In genomic region chr9:2761424-2761823, GRCh38 we compare ENCODE assay signal across 1 cellular context.
TF ChIP-seq lines count a peak whose summit lies in the region.

No MANE protein-coding gene starts in this region.

TF ChIP-seq in GM12878, 131 proteins besides CTCF, POLR2A, EP300 and RAD21 (continued from another document and continues in another):
- TF ChIP-seq SREBF2 (IDR thresholded peaks at IDR 0.05; ENCODE audit: low read length) (no peak), IKZF1 (conservative IDR thresholded peaks at IDR 0.05) (no peak), TCF12 (IDR thresholded peaks at IDR 0.05; ENCODE audit: low read depth, low read length) (peak; percentile 29; the same call in 1 of the 2 replicates), SMAD1 (IDR thresholded peaks at IDR 0.05; ENCODE audit: low read depth, partially characterized antibody) (no peak), TBL1XR1 (IDR thresholded peaks at IDR 0.05; ENCODE audit: low read depth, low read length) (no peak), CBFB (IDR thresholded peaks at IDR 0.05; ENCODE audit: low read depth) (no peak), ATF3 (IDR thresholded peaks at IDR 0.05; ENCODE audit: borderline replicate concordance, extremely low read depth, low read depth, low read length) (no peak), MXI1 (IDR thresholded peaks at IDR 0.05; ENCODE audit: low read depth, low read length) (no peak), RUNX3 (IDR thresholded peaks at IDR 0.05; ENCODE audit: low read length) (no peak), TCF3 (IDR thresholded peaks at IDR 0.05; ENCODE audit: borderline replicate concordance, insufficient read depth, low read depth, low read length) (0 out of 2 replicates have a peak, but pooled peaks have one; percentile 16), ATF2 (IDR thresholded peaks at IDR 0.05; ENCODE audit: low read length) (no peak), ZNF207 (IDR thresholded peaks at IDR 0.05; ENCODE audit: borderline replicate concordance) (no peak), ZBED1 (IDR thresholded peaks at IDR 0.05; ENCODE audit: borderline replicate concordance) (no peak), PKNOX1 (IDR thresholded peaks at IDR 0.05) (peak; percentile 57; the same call in 1 of the 2 replicates), GATAD2B (conservative IDR thresholded peaks at IDR 0.05; ENCODE audit: low read depth) (no peak), KAT2A (conservative IDR thresholded peaks at IDR 0.05; ENCODE audit: control insufficient read depth, low read depth, low read length) (no peak), TCF7 (IDR thresholded peaks at IDR 0.05; ENCODE audit: borderline replicate concordance) (no peak), PML (IDR thresholded peaks at IDR 0.05; ENCODE audit: low read length) (no peak), SMC3 (IDR thresholded peaks at IDR 0.05; ENCODE audit: borderline replicate concordance, low read length) (no peak), BACH1 (IDR thresholded peaks at IDR 0.05; ENCODE audit: borderline replicate concordance) (no peak), SKIL (IDR thresholded peaks at IDR 0.05; ENCODE audit: low read depth, poor library complexity, severe bottlenecking) (no peak), DPF2 (IDR thresholded peaks at IDR 0.05) (0 out of 2 replicates have a peak, but pooled peaks have one; percentile 39), PAX5 (IDR thresholded peaks at IDR 0.05; ENCODE audit: borderline replicate concordance, low read depth, low read length) (no peak), CHD1 (IDR thresholded peaks at IDR 0.05; ENCODE audit: low read depth, low read length) (no peak), EED (IDR thresholded peaks at IDR 0.05; ENCODE audit: low read depth) (no peak), IRF4 (IDR thresholded peaks at IDR 0.05; ENCODE audit: low read depth, low read length) (peak; percentile 44; the same call in 1 of the 2 replicates), BCLAF1 (IDR thresholded peaks at IDR 0.05) (no peak), YBX1 (IDR thresholded peaks at IDR 0.05) (no peak)
- TF ChIP-seq, protein P1, sequence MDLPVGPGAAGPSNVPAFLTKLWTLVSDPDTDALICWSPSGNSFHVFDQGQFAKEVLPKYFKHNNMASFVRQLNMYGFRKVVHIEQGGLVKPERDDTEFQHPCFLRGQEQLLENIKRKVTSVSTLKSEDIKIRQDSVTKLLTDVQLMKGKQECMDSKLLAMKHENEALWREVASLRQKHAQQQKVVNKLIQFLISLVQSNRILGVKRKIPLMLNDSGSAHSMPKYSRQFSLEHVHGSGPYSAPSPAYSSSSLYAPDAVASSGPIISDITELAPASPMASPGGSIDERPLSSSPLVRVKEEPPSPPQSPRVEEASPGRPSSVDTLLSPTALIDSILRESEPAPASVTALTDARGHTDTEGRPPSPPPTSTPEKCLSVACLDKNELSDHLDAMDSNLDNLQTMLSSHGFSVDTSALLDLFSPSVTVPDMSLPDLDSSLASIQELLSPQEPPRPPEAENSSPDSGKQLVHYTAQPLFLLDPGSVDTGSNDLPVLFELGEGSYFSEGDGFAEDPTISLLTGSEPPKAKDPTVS (IDR thresholded peaks at IDR 0.05; ENCODE audit: low read depth, low read length), result no peak
- TF ChIP-seq, protein P2, sequence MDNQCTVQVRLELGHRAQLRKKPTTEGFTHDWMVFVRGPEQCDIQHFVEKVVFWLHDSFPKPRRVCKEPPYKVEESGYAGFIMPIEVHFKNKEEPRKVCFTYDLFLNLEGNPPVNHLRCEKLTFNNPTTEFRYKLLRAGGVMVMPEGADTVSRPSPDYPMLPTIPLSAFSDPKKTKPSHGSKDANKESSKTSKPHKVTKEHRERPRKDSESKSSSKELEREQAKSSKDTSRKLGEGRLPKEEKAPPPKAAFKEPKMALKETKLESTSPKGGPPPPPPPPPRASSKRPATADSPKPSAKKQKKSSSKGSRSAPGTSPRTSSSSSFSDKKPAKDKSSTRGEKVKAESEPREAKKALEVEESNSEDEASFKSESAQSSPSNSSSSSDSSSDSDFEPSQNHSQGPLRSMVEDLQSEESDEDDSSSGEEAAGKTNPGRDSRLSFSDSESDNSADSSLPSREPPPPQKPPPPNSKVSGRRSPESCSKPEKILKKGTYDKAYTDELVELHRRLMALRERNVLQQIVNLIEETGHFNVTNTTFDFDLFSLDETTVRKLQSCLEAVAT (IDR thresholded peaks at IDR 0.05), result no peak
- TF ChIP-seq, protein P3, sequence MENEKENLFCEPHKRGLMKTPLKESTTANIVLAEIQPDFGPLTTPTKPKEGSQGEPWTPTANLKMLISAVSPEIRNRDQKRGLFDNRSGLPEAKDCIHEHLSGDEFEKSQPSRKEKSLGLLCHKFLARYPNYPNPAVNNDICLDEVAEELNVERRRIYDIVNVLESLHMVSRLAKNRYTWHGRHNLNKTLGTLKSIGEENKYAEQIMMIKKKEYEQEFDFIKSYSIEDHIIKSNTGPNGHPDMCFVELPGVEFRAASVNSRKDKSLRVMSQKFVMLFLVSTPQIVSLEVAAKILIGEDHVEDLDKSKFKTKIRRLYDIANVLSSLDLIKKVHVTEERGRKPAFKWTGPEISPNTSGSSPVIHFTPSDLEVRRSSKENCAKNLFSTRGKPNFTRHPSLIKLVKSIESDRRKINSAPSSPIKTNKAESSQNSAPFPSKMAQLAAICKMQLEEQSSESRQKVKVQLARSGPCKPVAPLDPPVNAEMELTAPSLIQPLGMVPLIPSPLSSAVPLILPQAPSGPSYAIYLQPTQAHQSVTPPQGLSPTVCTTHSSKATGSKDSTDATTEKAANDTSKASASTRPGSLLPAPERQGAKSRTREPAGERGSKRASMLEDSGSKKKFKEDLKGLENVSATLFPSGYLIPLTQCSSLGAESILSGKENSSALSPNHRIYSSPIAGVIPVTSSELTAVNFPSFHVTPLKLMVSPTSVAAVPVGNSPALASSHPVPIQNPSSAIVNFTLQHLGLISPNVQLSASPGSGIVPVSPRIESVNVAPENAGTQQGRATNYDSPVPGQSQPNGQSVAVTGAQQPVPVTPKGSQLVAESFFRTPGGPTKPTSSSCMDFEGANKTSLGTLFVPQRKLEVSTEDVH (IDR thresholded peaks at IDR 0.05; ENCODE audit: low read depth, partially characterized antibody), result no peak
- TF ChIP-seq, protein P4, sequence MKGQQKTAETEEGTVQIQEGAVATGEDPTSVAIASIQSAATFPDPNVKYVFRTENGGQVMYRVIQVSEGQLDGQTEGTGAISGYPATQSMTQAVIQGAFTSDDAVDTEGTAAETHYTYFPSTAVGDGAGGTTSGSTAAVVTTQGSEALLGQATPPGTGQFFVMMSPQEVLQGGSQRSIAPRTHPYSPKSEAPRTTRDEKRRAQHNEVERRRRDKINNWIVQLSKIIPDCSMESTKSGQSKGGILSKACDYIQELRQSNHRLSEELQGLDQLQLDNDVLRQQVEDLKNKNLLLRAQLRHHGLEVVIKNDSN (IDR thresholded peaks at IDR 0.05; ENCODE audit: borderline replicate concordance, extremely low read length, insufficient read depth, low read depth, low read length), result no peak
- TF ChIP-seq, protein P5, sequence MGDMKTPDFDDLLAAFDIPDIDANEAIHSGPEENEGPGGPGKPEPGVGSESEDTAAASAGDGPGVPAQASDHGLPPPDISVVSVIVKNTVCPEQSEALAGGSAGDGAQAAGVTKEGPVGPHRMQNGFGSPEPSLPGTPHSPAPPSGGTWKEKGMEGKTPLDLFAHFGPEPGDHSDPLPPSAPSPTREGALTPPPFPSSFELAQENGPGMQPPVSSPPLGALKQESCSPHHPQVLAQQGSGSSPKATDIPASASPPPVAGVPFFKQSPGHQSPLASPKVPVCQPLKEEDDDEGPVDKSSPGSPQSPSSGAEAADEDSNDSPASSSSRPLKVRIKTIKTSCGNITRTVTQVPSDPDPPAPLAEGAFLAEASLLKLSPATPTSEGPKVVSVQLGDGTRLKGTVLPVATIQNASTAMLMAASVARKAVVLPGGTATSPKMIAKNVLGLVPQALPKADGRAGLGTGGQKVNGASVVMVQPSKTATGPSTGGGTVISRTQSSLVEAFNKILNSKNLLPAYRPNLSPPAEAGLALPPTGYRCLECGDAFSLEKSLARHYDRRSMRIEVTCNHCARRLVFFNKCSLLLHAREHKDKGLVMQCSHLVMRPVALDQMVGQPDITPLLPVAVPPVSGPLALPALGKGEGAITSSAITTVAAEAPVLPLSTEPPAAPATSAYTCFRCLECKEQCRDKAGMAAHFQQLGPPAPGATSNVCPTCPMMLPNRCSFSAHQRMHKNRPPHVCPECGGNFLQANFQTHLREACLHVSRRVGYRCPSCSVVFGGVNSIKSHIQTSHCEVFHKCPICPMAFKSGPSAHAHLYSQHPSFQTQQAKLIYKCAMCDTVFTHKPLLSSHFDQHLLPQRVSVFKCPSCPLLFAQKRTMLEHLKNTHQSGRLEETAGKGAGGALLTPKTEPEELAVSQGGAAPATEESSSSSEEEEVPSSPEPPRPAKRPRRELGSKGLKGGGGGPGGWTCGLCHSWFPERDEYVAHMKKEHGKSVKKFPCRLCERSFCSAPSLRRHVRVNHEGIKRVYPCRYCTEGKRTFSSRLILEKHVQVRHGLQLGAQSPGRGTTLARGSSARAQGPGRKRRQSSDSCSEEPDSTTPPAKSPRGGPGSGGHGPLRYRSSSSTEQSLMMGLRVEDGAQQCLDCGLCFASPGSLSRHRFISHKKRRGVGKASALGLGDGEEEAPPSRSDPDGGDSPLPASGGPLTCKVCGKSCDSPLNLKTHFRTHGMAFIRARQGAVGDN (IDR thresholded peaks at IDR 0.05), result no peak
- TF ChIP-seq, protein P6, sequence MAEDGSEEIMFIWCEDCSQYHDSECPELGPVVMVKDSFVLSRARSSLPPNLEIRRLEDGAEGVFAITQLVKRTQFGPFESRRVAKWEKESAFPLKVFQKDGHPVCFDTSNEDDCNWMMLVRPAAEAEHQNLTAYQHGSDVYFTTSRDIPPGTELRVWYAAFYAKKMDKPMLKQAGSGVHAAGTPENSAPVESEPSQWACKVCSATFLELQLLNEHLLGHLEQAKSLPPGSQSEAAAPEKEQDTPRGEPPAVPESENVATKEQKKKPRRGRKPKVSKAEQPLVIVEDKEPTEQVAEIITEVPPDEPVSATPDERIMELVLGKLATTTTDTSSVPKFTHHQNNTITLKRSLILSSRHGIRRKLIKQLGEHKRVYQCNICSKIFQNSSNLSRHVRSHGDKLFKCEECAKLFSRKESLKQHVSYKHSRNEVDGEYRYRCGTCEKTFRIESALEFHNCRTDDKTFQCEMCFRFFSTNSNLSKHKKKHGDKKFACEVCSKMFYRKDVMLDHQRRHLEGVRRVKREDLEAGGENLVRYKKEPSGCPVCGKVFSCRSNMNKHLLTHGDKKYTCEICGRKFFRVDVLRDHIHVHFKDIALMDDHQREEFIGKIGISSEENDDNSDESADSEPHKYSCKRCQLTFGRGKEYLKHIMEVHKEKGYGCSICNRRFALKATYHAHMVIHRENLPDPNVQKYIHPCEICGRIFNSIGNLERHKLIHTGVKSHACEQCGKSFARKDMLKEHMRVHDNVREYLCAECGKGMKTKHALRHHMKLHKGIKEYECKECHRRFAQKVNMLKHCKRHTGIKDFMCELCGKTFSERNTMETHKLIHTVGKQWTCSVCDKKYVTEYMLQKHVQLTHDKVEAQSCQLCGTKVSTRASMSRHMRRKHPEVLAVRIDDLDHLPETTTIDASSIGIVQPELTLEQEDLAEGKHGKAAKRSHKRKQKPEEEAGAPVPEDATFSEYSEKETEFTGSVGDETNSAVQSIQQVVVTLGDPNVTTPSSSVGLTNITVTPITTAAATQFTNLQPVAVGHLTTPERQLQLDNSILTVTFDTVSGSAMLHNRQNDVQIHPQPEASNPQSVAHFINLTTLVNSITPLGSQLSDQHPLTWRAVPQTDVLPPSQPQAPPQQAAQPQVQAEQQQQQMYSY (CRISPR knock-in tag; IDR thresholded peaks at IDR 0.05), result no peak
